8 cellular contexts compared by ENCODE assay signal in the genomic region with DNA sequence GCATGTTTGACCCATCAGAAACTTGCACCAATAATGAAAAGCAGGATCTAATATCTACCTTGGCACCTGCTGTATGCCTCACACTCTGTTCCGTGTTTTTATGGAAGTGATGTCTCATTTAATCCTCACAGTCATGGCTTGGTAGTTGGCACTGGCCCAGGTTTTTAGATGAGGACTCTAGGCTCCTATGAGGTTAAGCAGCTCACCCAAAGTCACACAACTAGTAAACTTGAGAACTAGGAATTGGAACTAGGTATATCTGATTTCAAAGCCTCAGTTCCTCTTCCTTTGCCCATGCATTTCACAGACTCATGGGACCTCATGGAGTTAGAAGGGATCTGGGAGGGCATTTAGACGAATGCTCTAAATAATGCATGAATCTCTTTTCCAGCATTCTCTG. TPM values are rescaled to one million over a fixed set of nuclear protein-coding genes. Genes with fewer than 3 reads are reported as not detected.
A peak's percentile ranks its signal among the peaks of the same experiment; 100 is the strongest.
DNase-seq lines count a peak whose midpoint lies in the region; ATAC-seq lines count a peak whose summit lies in the region.

No MANE protein-coding gene starts in this region.

- CTCF ChIA-PET in activated CD4-positive, alpha-beta T cell treated with anti-CD3 and anti-CD28 coated beads for 36 hours (lab: Charles Lee), result interaction anchor here (0.7 to 4.5 kb wide), 18 partner anchors 11 to 916 kb away, joined by 3 to 22 read pairs (median 4); partner anchors contain the start of gene IRF2BP2

- POLR2A ChIA-PET in activated CD4-positive, alpha-beta T cell treated with anti-CD3 and anti-CD28 coated beads for 36 hours (lab: Charles Lee), result interaction anchor here (0.6 to 1.7 kb wide), 6 partner anchors 62 to 515 kb away, joined by 3 to 8 read pairs (median 4); no protein-coding TSS in a partner anchor

- intact Hi-C loops in activated CD4-positive, alpha-beta T cell treated with anti-CD3 and anti-CD28 coated beads for 36 hours (cut with DNase I, micrococcal nuclease), result loop anchor here (2.0 to 10.0 kb wide), 9 partner anchors 13 to 511 kb away; no protein-coding TSS in a partner anchor

- peaks cover 3% of the 10 kb centered on the region for H3K27me3 Mint-ChIP-seq in activated CD4-positive, alpha-beta T cell treated with anti-CD3 and anti-CD28 coated beads for 36 hours
- H3K27me3 Mint-ChIP-seq in stimulated activated naive CD8-positive, alpha-beta T cell treated with anti-CD3 and anti-CD28 coated beads, Interleukin-15, amount 100 ng/mL, for 72 hours, result no peaks in the 10 kb centered on the region

- H3K4me3 Mint-ChIP-seq in activated CD4-positive, alpha-beta T cell treated with anti-CD3 and anti-CD28 coated beads for 36 hours, result no peak overlapping the region
- peak overlapping the region; percentile 26 to 42 for H3K4me3 Mint-ChIP-seq in stimulated activated naive CD8-positive, alpha-beta T cell treated with anti-CD3 and anti-CD28 coated beads, Interleukin-15, amount 100 ng/mL, for 72 hours

- peak; percentile 7 for ATAC-seq in activated CD4-positive, alpha-beta T cell treated with anti-CD3 and anti-CD28 coated beads for 36 hours
- ATAC-seq in stimulated activated naive CD8-positive, alpha-beta T cell treated with anti-CD3 and anti-CD28 coated beads, Interleukin-15, amount 100 ng/mL, for 72 hours, result no peak
- ATAC-seq in GM18909 (IDR thresholded peaks at IDR 0.05; ENCODE audit: poor library complexity, unreplicated experiment) (no peak), HG03469 (IDR thresholded peaks at IDR 0.05; ENCODE audit: unreplicated experiment) (no peak)

- H3K9me3 Mint-ChIP-seq in activated CD4-positive, alpha-beta T cell treated with anti-CD3 and anti-CD28 coated beads for 36 hours (ENCODE audit: low read depth), result peaks cover 13% of the 10 kb centered on the region
- H3K9me3 Mint-ChIP-seq in stimulated activated naive CD8-positive, alpha-beta T cell treated with anti-CD3 and anti-CD28 coated beads, Interleukin-15, amount 100 ng/mL, for 72 hours, result peaks cover 20 to 27% of the 10 kb centered on the region in 2 donors

- DNase-seq in activated CD4-positive, alpha-beta T cell treated with anti-CD3 and anti-CD28 coated beads for 36 hours, result peak; percentile 74
- DNase-seq in activated CD4-positive, alpha-beta T cell treated with anti-CD3 and anti-CD28 coated beads for 1 hour, result no peak
- DNase-seq in RPMI7951 (ENCODE audit: low read depth) (peak; percentile 39), fibroblast of peridontal ligament (ENCODE audit: extremely low read depth) (peak; percentile 37), retina (no peak)
- DNase-seq in stimulated activated naive CD8-positive, alpha-beta T cell treated with anti-CD3 and anti-CD28 coated beads, Interleukin-15, amount 100 ng/mL, for 72 hours, result peak in 1 of 2 donors; percentile 40

- H3K4me1 Mint-ChIP-seq in activated CD4-positive, alpha-beta T cell treated with anti-CD3 and anti-CD28 coated beads for 36 hours, result peaks cover 69% of the 10 kb centered on the region
- H3K4me1 Mint-ChIP-seq in stimulated activated naive CD8-positive, alpha-beta T cell treated with anti-CD3 and anti-CD28 coated beads, Interleukin-15, amount 100 ng/mL, for 72 hours, result peaks cover 76% of the 10 kb centered on the region

- H3K27ac Mint-ChIP-seq in activated CD4-positive, alpha-beta T cell treated with anti-CD3 and anti-CD28 coated beads for 36 hours, result peak overlapping the region; percentile 80
- H3K27ac Mint-ChIP-seq in stimulated activated naive CD8-positive, alpha-beta T cell treated with anti-CD3 and anti-CD28 coated beads, Interleukin-15, amount 100 ng/mL, for 72 hours, result peak overlapping the region in 1 of 2 donors; percentile 92

- peaks cover 12% of the 10 kb centered on the region for H3K36me3 Mint-ChIP-seq in activated CD4-positive, alpha-beta T cell treated with anti-CD3 and anti-CD28 coated beads for 36 hours (ENCODE audit: low read depth)

RNA-seq across cellular contexts. Expression of gene TARBP1, which starts 21.3 kb away (rescaled TPM):
- 10 to 100 TPM; 37.7 to 41.5 TPM for total RNA-seq in activated CD4-positive, alpha-beta T cell treated with anti-CD3 and anti-CD28 coated beads for 36 hours
- total RNA-seq in RPMI7951 (2014; rRNA removed; shearing (Covaris generic)), result 24.4 and 27.2 TPM in 2 replicates

Comparison
In these comparisons a context has a peak if more than half of its experiments do, and no peak if none do; other contexts are left out.
1. DNase-seq: peak in activated CD4-positive, alpha-beta T cell treated with anti-CD3 and anti-CD28 coated beads for 36 hours (single experiment), RPMI7951 (single experiment) and fibroblast of peridontal ligament (single experiment); none in activated CD4-positive, alpha-beta T cell treated with anti-CD3 and anti-CD28 coated beads for 1 hour (single experiment) and retina (single experiment).